2 cellular contexts compared by ENCODE assay signal in genomic region chr7:9023895-9024294, GRCh38.
TF ChIP-seq lines count a peak whose summit lies in the region.

No MANE protein-coding gene starts in this region.

TF ChIP-seq in SK-N-SH, 30 proteins besides CTCF, POLR2A, EP300 and RAD21 (continued from another document):
- TF ChIP-seq ZBTB33 (IDR thresholded peaks at IDR 0.05; ENCODE audit: borderline replicate concordance, low read depth) (no peak), JUND (IDR thresholded peaks at IDR 0.05) (no peak), YY1 (IDR thresholded peaks at IDR 0.05; ENCODE audit: low read depth) (no peak), NRF1 (IDR thresholded peaks at IDR 0.05; ENCODE audit: low read depth, low read length) (no peak), FOXM1 (IDR thresholded peaks at IDR 0.05; ENCODE audit: low read depth) (no peak), EZH2phosphoT487 (IDR thresholded peaks at IDR 0.05; ENCODE audit: borderline replicate concordance, low read depth) (no peak), RFX5 (IDR thresholded peaks at IDR 0.05; ENCODE audit: low read length) (no peak), ELF1 (IDR thresholded peaks at IDR 0.05) (no peak), FOSL2 (IDR thresholded peaks at IDR 0.05; ENCODE audit: borderline replicate concordance, low read depth) (no peak), USF1 (IDR thresholded peaks at IDR 0.05; ENCODE audit: borderline replicate concordance, low read depth) (no peak), MXI1 (IDR thresholded peaks at IDR 0.05; ENCODE audit: low read depth, low read length) (no peak; the same call in 1 of the 2 replicates), MAX (IDR thresholded peaks at IDR 0.05; ENCODE audit: low read depth) (no peak)

TF ChIP-seq in SK-N-SH treated with all-trans-retinoic acid at 6 μM for 48 hours, 23 proteins besides CTCF, POLR2A, EP300 and RAD21 (continued from another document):
- TF ChIP-seq CSRNP3 (CRISPR knock-in tag; IDR thresholded peaks at IDR 0.05) (0 out of 2 replicates have a peak, but pooled peaks have one; percentile 50), ZNF8 (CRISPR knock-in tag; IDR thresholded peaks at IDR 0.05) (0 out of 2 replicates have a peak, but pooled peaks have one; percentile 42), TCF4 (CRISPR knock-in tag; IDR thresholded peaks at IDR 0.05; ENCODE audit: borderline replicate concordance) (peak; percentile 90), ISL1 (CRISPR knock-in tag; IDR thresholded peaks at IDR 0.05) (no peak; the same call in 1 of the 2 replicates), GLIS3 (CRISPR knock-in tag; IDR thresholded peaks at IDR 0.05) (peak; percentile 64; the same call in 1 of the 2 replicates)
